ENCODE assay signal across 1 cellular context in genomic region chr19:10141479-10141878, GRCh38.
TF ChIP-seq lines count a peak whose summit lies in the region.

No MANE protein-coding gene starts in this region.

TF ChIP-seq in HCT116, 20 proteins besides CTCF, POLR2A, EP300 and RAD21:
- TF ChIP-seq SRF (IDR thresholded peaks at IDR 0.05; ENCODE audit: low read depth) (no peak), SP1 (IDR thresholded peaks at IDR 0.05; ENCODE audit: low read depth) (no peak), EZH2 (IDR thresholded peaks at IDR 0.05) (no peak), ZNF274 (IDR thresholded peaks at IDR 0.05; ENCODE audit: low read depth, low read length) (no peak), JUND (IDR thresholded peaks at IDR 0.05) (no peak), MAX (IDR thresholded peaks at IDR 0.05) (no peak), TCF7L2 (IDR thresholded peaks at IDR 0.05; ENCODE audit: borderline replicate concordance, extremely low read depth, insufficient read depth, insufficient read length) (no peak), POLR2AphosphoS5 (IDR thresholded peaks at IDR 0.05; ENCODE audit: low read depth, low read length) (no peak), ELF1 (IDR thresholded peaks at IDR 0.05; ENCODE audit: borderline replicate concordance, low read depth) (no peak), ATF3 (IDR thresholded peaks at IDR 0.05) (no peak), EGR1 (IDR thresholded peaks at IDR 0.05; ENCODE audit: low read depth) (no peak)
